In genomic region chr15:70867911-70868467, GRCh38 we compare ENCODE assay signal across 12 cellular contexts. TPM values are rescaled to one million over a fixed set of nuclear protein-coding genes. Genes with fewer than 3 reads are reported as not detected.
DNase-seq lines count a peak whose midpoint lies in the region; ATAC-seq and TF ChIP-seq lines count a peak whose summit lies in the region.
"Had no signal": no experiment of that assay in that cellular context is flagged by ENCODE, and none has a peak within 500 bp of the region (broad histone marks: within the 10 kb centered on the region; RNA-seq: fewer than 3 reads in every experiment).

No MANE protein-coding gene starts in this region.

- no peaks in the 10 kb centered on the region for H3K79me2 ChIP-seq in SK-N-SH (ENCODE audit: insufficient read depth)

- H2BK120ac ChIP-seq in mesenchymal stem cell (ENCODE audit: low read depth, low read length), result no peak overlapping the region

- no peak overlapping the region for H3K18ac ChIP-seq in mesenchymal stem cell (ENCODE audit: low read depth in 1 of 2, low read length in 2 of 2)

- H3K14ac ChIP-seq in mesenchymal stem cell (ENCODE audit: low read length in 2 of 2), result no peak overlapping the region

- intact Hi-C loops in esophagus squamous epithelium (cut with DNase I), result no loop called here

- no peaks in the 10 kb centered on the region for H4K20me1 ChIP-seq in SK-N-SH (ENCODE audit: insufficient read depth)

- H3K23ac ChIP-seq in mesenchymal stem cell (ENCODE audit: low read length in 2 of 2), result no peak overlapping the region

- DNase-seq in SK-N-SH (peak; percentile 65), esophagus squamous epithelium (lab: John Stamatoyannopoulos, UW) (no peak), mesenchymal stem cell (peak; percentile 63), tibial nerve (ENCODE audit: low spot score in 2 of 2) (peak; percentile 46 to 79), germinal center (ENCODE audit: low spot score) (no peak), NOMO-1 treated with DMSO at 0.1 percent for 48 hours (lab: John Stamatoyannopoulos, UW; ENCODE audit: unreplicated experiment) (no peak)
- no peak for DNase-seq in NK-92 treated with Interleukin-12 subunit alpha and Interleukin-12 subunit beta, amount 100 ng/mL, for 24 hours (lab: John Stamatoyannopoulos, UW)
- DNase-seq: DMS 273 treated with DMSO at 0.1 percent for 48 hours, NCI-H1436 treated with DMSO at 0.1 percent for 48 hours had no signal

- H3K4me2 ChIP-seq in SK-N-SH (peak overlapping the region; percentile 17; the same call in 1 of the 2 replicates), mesenchymal stem cell (ENCODE audit: low read length, poor library complexity, severe bottlenecking) (no peak overlapping the region)

- H3K9ac ChIP-seq in SK-N-SH (no peak overlapping the region), mesenchymal stem cell (ENCODE audit: low read length) (peak overlapping the region; percentile 55)

- H3K9me2 ChIP-seq in SK-N-SH, result no peaks in the 10 kb centered on the region

- 52% methylated on average over 6 of the region's 6 CpGs for WGBS in SK-N-SH (ENCODE audit: low lambda C conversion rate)
- WGBS in esophagus squamous epithelium, 2 donors, result 56 to 69% methylated on average over 6 of the region's 6 CpGs
- WGBS in mesenchymal stem cell, result 52% methylated on average over 3 of the region's 6 CpGs
- WGBS in tibial nerve, 2 donors, result 28 to 29% methylated on average over 6 of the region's 6 CpGs

- TF ChIP-seq CTCF in SK-N-SH (IDR thresholded peaks at IDR 0.05) (no peak), esophagus squamous epithelium (IDR thresholded peaks at IDR 0.05) (no peak), tibial nerve (IDR thresholded peaks at IDR 0.05) (no peak)

- H3K4me3 ChIP-seq in SK-N-SH (ENCODE audit: low read depth in 2 of 2, low read length in 1 of 2), result no peak overlapping the region
- no peak overlapping the region for H3K4me3 ChIP-seq in esophagus squamous epithelium
- peak overlapping the region in 1 of 2 experiments; percentile 28 for H3K4me3 ChIP-seq in mesenchymal stem cell (ENCODE audit: insufficient read depth in 1 of 2, low read depth in 1 of 2, low read length in 2 of 2)
- H3K4me3 ChIP-seq in tibial nerve, result no peak overlapping the region

- H2AFZ ChIP-seq in SK-N-SH (ENCODE audit: low read depth) (no peak overlapping the region), mesenchymal stem cell (ENCODE audit: low read depth, low read length) (no peak overlapping the region)

- no peak overlapping the region for H3K4ac ChIP-seq in mesenchymal stem cell (ENCODE audit: low read depth in 1 of 2, low read length in 2 of 2)

- CTCF ChIA-PET in SK-N-SH (lab: Yijun Ruan, JAX), result interaction anchor here (0.7 to 3.0 kb wide), 5 partner anchors 14 to 71 kb away, joined by 3 to 18 read pairs (median 3); partner anchors contain the start of gene LARP6

- no peaks in the 10 kb centered on the region for H3K36me3 ChIP-seq in SK-N-SH (replicated peaks in 1 of 2; ENCODE audit: control insufficient read depth in 1 of 2, insufficient read depth in 2 of 2, low read length in 1 of 2)
- no peaks in the 10 kb centered on the region for H3K36me3 ChIP-seq in esophagus squamous epithelium
- H3K36me3 ChIP-seq in mesenchymal stem cell (ENCODE audit: control insufficient read depth in 1 of 2, insufficient read depth in 2 of 2, low read depth in 1 of 2, low read length in 2 of 2), result no peaks in the 10 kb centered on the region
- H3K36me3 ChIP-seq in tibial nerve, result no peaks in the 10 kb centered on the region

- no peak overlapping the region for H2BK15ac ChIP-seq in mesenchymal stem cell (ENCODE audit: low read depth, poor library complexity, severe bottlenecking)

- H3K9me3 ChIP-seq in SK-N-SH (no peaks in the 10 kb centered on the region), esophagus squamous epithelium (no peaks in the 10 kb centered on the region), mesenchymal stem cell (ENCODE audit: control insufficient read depth, low read length) (no peaks in the 10 kb centered on the region), tibial nerve (no peaks in the 10 kb centered on the region)

- peaks cover 31% of the 10 kb centered on the region for H3F3A ChIP-seq in SK-N-SH (replicated peaks; ENCODE audit: insufficient read depth)

- no peak overlapping the region for H2BK5ac ChIP-seq in mesenchymal stem cell (ENCODE audit: low read depth, low read length, poor library complexity, severe bottlenecking)

- peak; percentile 65 to 73 for TF ChIP-seq EP300 in SK-N-SH (IDR thresholded peaks at IDR 0.05; ENCODE audit: borderline replicate concordance in 1 of 2, low read depth in 1 of 2, low read length in 1 of 2)
- TF ChIP-seq EP300 in tibial nerve (IDR thresholded peaks at IDR 0.05), result peak in 1 of 2 donors; percentile 87

- POLR2A ChIA-PET in SK-N-SH (lab: Yijun Ruan, JAX), result interaction anchor here (2.9 kb wide), 1 partner anchor 14 kb away, joined by 21 read pairs; the partner anchor contains the start of gene LARP6

- no peak overlapping the region for H2BK12ac ChIP-seq in mesenchymal stem cell (ENCODE audit: low read length in 2 of 2)

- no peak overlapping the region for H4K91ac ChIP-seq in mesenchymal stem cell (ENCODE audit: low read length)

- H3K79me1 ChIP-seq in mesenchymal stem cell (replicated peaks; ENCODE audit: low read length, poor library complexity, severe bottlenecking), result no peaks in the 10 kb centered on the region

- H3K27ac ChIP-seq in SK-N-SH (ENCODE audit: low read depth in 2 of 2, low read length in 1 of 2), result peak overlapping the region; percentile 49 to 81
- H3K27ac ChIP-seq in esophagus squamous epithelium, result peak overlapping the region; percentile 8 to 81 (median 68)
- no peak overlapping the region for H3K27ac ChIP-seq in mesenchymal stem cell (ENCODE audit: low read length, poor library complexity, severe bottlenecking)
- peak overlapping the region; percentile 22 to 77 (median 48) for H3K27ac ChIP-seq in tibial nerve
- H3K27ac ChIP-seq: foreskin keratinocyte had no signal

- TF ChIP-seq RAD21 in SK-N-SH (IDR thresholded peaks at IDR 0.05; ENCODE audit: low read length), result no peak

- H3K27me3 ChIP-seq in SK-N-SH (ENCODE audit: insufficient read depth) (no peaks in the 10 kb centered on the region), esophagus squamous epithelium (no peaks in the 10 kb centered on the region), mesenchymal stem cell (ENCODE audit: control insufficient read depth in 1 of 2, insufficient read depth in 1 of 2, low read length in 2 of 2) (no peaks in the 10 kb centered on the region), tibial nerve (no peaks in the 10 kb centered on the region)
- H3K27me3 ChIP-seq: foreskin keratinocyte had no signal

- H3K4me1 ChIP-seq in SK-N-SH (ENCODE audit: control insufficient read depth in 1 of 2, insufficient read depth in 2 of 2, low read depth in 1 of 2, low read length in 1 of 2) (peaks cover 31 to 39% of the 10 kb centered on the region in 2 experiments), esophagus squamous epithelium (peaks cover 0 to 32% (median 0%) of the 10 kb centered on the region in 3 donors), mesenchymal stem cell (ENCODE audit: control insufficient read depth, insufficient read depth, low read depth, low read length) (peaks cover 8% of the 10 kb centered on the region), tibial nerve (peaks cover 0 to 54% (median 23%) of the 10 kb centered on the region in 4 donors)

- H4K8ac ChIP-seq in mesenchymal stem cell (ENCODE audit: low read length), result no peak overlapping the region

- TF ChIP-seq POLR2A in esophagus squamous epithelium (IDR thresholded peaks at IDR 0.05) (no peak), tibial nerve (IDR thresholded peaks at IDR 0.05) (no peak)

- H2AK5ac ChIP-seq in mesenchymal stem cell (ENCODE audit: low read length, severe bottlenecking), result peak overlapping the region; percentile 46

- no peak for ATAC-seq in HG03469 (IDR thresholded peaks at IDR 0.05; ENCODE audit: unreplicated experiment)
- ATAC-seq: foreskin keratinocyte had no signal

TF ChIP-seq in SK-N-SH, 30 proteins besides CTCF, POLR2A, EP300 and RAD21 (continues in another document):
- TF ChIP-seq NFIC (IDR thresholded peaks at IDR 0.05; ENCODE audit: borderline replicate concordance), result peak; percentile 75
- 0 out of 2 replicates have a peak, but pooled peaks have one; percentile 45 for TF ChIP-seq SIN3A (IDR thresholded peaks at IDR 0.05; ENCODE audit: borderline replicate concordance, low read depth, low read length)
- peak; percentile 90 for TF ChIP-seq PBX3 (IDR thresholded peaks at IDR 0.05)
- no peak for TF ChIP-seq GABPA (IDR thresholded peaks at IDR 0.05; ENCODE audit: low read depth)
- TF ChIP-seq POLR2AphosphoS5 (IDR thresholded peaks at IDR 0.05; ENCODE audit: low read depth, low read length), result peak; percentile 53; the same call in 1 of the 2 replicates
- no peak; the same call in 1 of the 2 replicates for TF ChIP-seq GATA2 (CRISPR knock-in tag; IDR thresholded peaks at IDR 0.05)

RNA-seq across cellular contexts. Expression of gene LARP6, which starts 14.0 kb away (rescaled TPM):
- polyA plus RNA-seq in SK-N-SH (2012; rRNA removed), result 193 and 236 TPM in 2 replicates
- 223 and 271 TPM in 2 replicates for polyA plus RNA-seq in SK-N-SH (2012; cell fraction: cytosol; rRNA removed)
- 118 and 123 TPM in 2 replicates for polyA plus RNA-seq in SK-N-SH (2012; cell fraction: nucleus; rRNA removed)
- 10 to 100 TPM in 1 of 4 donors, 1 to 10 TPM in 2, under 1 TPM in 1; 0.30 to 18.7 (median 2.8) TPM for total RNA-seq in esophagus squamous epithelium
- 57.0 TPM for polyA plus RNA-seq in mesenchymal stem cell (2013, experiment 1 of 2)
- 60.3 TPM for polyA plus RNA-seq in mesenchymal stem cell (2013, experiment 2 of 2)
- 10 to 100 TPM; 29.9 to 86.3 (median 54.8) TPM for total RNA-seq in tibial nerve
- total RNA-seq: OCI-LY7 had no signal

RNA-seq across cellular contexts. Expression of gene THAP10, which starts 24.2 kb away (rescaled TPM):
- polyA plus RNA-seq in SK-N-SH (2012; rRNA removed), result 2.9 and 3.2 TPM in 2 replicates
- polyA plus RNA-seq in SK-N-SH (2012; cell fraction: cytosol; rRNA removed), result 4.4 TPM in 2 replicates
- polyA plus RNA-seq in SK-N-SH (2012; cell fraction: nucleus; rRNA removed), result 2.5 and 3.8 TPM in 2 replicates
- total RNA-seq in esophagus squamous epithelium, result 1 to 10 TPM; 1.5 to 3.0 (median 2.3) TPM
- polyA plus RNA-seq in mesenchymal stem cell (2013, experiment 1 of 2), result 1.2 TPM
- 1.2 TPM for polyA plus RNA-seq in mesenchymal stem cell (2013, experiment 2 of 2)
- total RNA-seq in tibial nerve, result 1 to 10 TPM; 1.2 to 9.8 (median 3.0) TPM
- total RNA-seq: OCI-LY7 had no signal

RNA-seq across cellular contexts. Expression of gene LRRC49, which starts 24.6 kb away (rescaled TPM):
- 7.2 and 10.4 TPM in 2 replicates for polyA plus RNA-seq in SK-N-SH (2012; rRNA removed)
- polyA plus RNA-seq in SK-N-SH (2012; cell fraction: cytosol; rRNA removed), result 10.5 and 13.2 TPM in 2 replicates
- polyA plus RNA-seq in SK-N-SH (2012; cell fraction: nucleus; rRNA removed), result 7.4 and 14.2 TPM in 2 replicates
- total RNA-seq in esophagus squamous epithelium, result 1 to 10 TPM in 3 of 4 donors, under 1 TPM in 1; 0.34 to 5.5 (median 4.8) TPM
- 1.7 TPM for polyA plus RNA-seq in mesenchymal stem cell (2013, experiment 1 of 2)
- polyA plus RNA-seq in mesenchymal stem cell (2013, experiment 2 of 2), result 1.8 TPM
- total RNA-seq in tibial nerve, result 10 to 100 TPM in 2 of 4 donors, 1 to 10 TPM in 2; 8.8 to 11.1 (median 9.5) TPM
- total RNA-seq: OCI-LY7 had no signal

Comparison
In these comparisons a context has a peak if more than half of its experiments do, and no peak if none do; other contexts are left out.
1. DNase-seq: peak in SK-N-SH (single experiment), mesenchymal stem cell (single experiment) and tibial nerve (2 of 2); none in esophagus squamous epithelium (single experiment), NK-92 treated with Interleukin-12 subunit alpha and Interleukin-12 subunit beta, amount 100 ng/mL, for 24 hours (single experiment), germinal center (single experiment) and NOMO-1 treated with DMSO at 0.1 percent for 48 hours (single experiment).